In the genomic region with DNA sequence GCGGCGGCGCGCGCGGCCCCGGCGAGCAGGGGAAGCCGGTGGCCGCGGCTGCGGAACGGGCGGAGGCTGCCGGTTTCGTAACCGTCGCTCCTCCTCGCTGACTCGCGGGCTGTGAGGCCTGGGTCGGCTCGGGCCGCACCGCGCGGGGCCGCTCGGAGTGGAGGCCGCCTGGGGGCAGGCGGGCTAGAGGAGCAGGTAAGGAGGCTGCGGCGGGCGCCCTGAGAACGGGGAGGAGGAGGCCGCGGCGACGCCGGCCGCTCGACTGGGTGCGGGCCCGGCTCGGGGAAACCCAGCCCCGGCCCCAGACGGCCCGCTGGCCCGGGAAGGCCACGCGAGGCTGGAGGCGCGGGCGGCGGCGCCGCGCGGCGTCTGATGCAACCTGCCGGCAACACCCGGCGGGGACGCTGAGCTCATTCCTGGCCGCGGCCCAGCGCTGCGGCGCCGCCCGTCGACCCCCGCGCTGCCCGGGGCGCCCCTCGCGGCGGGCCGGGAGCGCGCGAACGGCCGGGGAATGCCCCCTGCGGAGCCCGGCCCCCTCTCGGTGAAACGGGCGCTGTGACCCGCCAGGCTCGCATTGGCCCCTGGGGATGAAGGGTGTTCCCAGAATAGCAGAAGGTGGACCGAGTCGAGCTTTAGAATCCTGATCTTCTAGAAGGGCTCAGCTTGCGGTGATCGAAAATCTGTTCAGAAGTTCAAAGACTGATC, we compare ENCODE assay signal across 8 cellular contexts. TPM values are rescaled to one million over a fixed set of nuclear protein-coding genes. Genes with fewer than 3 reads are reported as not detected.
DNase-seq lines count a peak whose midpoint lies in the region; ATAC-seq lines count a peak whose summit lies in the region.

A gene (plus strand): TSS at position 9 of the 705 bp plus-strand sequence. CDS start 5,531 bp downstream, outside the sequence.

- DNase-seq in EH (ENCODE audit: low read depth), result peak; percentile 71
- DNase-seq in RPMI8226, result peak; percentile 38
- peak; percentile 91 for DNase-seq in adipocyte (ENCODE audit: low read depth)
- peak; percentile 70 for DNase-seq in left cardiac atrium
- DNase-seq in retina, result peak; percentile 67
- DNase-seq in ecto neural progenitor cell (ENCODE audit: low spot score), result no peak

- ATAC-seq in GM19438 (IDR thresholded peaks at IDR 0.05; ENCODE audit: low read depth, unreplicated experiment) (peak; percentile 44), HG03469 (IDR thresholded peaks at IDR 0.05; ENCODE audit: unreplicated experiment) (peak; percentile 31), left cardiac atrium (peak; percentile 50 to 58)

- no peaks in the 10 kb centered on the region for H3K27me3 ChIP-seq in adipocyte (replicated peaks; ENCODE audit: control insufficient read depth, insufficient read depth, low read length)

- no peaks in the 10 kb centered on the region for H3K9me3 ChIP-seq in adipocyte (ENCODE audit: control insufficient read depth, low read length)

- peak within 1 kb of the TSS; percentile 92 for H3K4me3 ChIP-seq in adipocyte (ENCODE audit: low read length)

- peaks cover 38% of the 10 kb centered on the region for H3K4me1 ChIP-seq in adipocyte (ENCODE audit: control insufficient read depth, insufficient read depth, low read length)

- H3K36me3 ChIP-seq in adipocyte (ENCODE audit: control insufficient read depth, insufficient read depth, low read length, severe bottlenecking), result no peaks in the 10 kb centered on the region

- H3K9ac ChIP-seq in adipocyte (ENCODE audit: low read length), result peak within 1 kb of the TSS; percentile 96

- intact Hi-C loops in left cardiac atrium (cut with DNase I), result no loop called here

RNA-seq across cellular contexts. Expression of the gene that starts here (rescaled TPM):
- total RNA-seq in left cardiac atrium, result 10 to 100 TPM; 16.6 to 21.0 TPM
